ENCODE assay signal across 25 cellular contexts in the genomic region with DNA sequence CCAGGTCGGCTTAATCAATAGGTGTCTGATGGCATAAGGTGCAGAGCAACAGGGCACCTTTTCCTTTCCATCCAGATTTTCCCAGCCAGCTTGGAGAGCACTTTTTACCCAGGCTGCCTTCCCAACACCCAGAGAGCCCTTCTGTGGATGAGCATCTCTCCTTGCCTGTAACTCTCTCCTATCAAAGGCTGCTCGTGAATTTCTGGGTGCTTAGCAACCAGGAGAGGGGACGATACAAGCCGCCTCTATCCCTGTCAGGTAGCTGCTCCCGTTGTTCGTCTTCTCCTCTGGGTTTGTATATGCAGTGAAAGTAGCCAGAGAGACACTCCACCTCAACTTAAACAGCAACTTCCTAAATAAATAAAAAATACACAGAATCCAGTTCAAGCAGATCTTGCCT.
"Had no signal": no experiment of that assay in that cellular context is flagged by ENCODE, and none has a peak within 500 bp of the region (broad histone marks: within the 10 kb centered on the region; RNA-seq: fewer than 3 reads in every experiment).

No MANE protein-coding gene starts in this region.

- H3K27ac Mint-ChIP-seq: effector memory CD8-positive, alpha-beta T cell; immature natural killer cell; naive B cell; natural killer cell treated with Interleukin-12 subunit alpha and Interleukin-12 subunit beta and Interleukin-15 and Interleukin-18, amount 100 ng/mL, for 72 hours; progenitor cell of endocrine pancreas; stimulated activated effector memory CD8-positive, alpha-beta T cell treated with anti-CD3 and anti-CD28 coated beads, Interleukin-12 subunit alpha, Interleukin-12 subunit beta, amount 100 ng/mL, for 72 hours had no signal

- DNase-seq: cortex of kidney; effector memory CD8-positive, alpha-beta T cell; erythroblast; immature natural killer cell; islet precursor cell; kidney glomerular epithelial cell; left colon; left ventricle myocardium superior; lower lobe of right lung; naive B cell; stimulated activated CD4-positive, alpha-beta T cell treated with anti-CD3 and anti-CD28 coated beads, Interleukin-2, amount 100 ng/mL, for 24 hours; stimulated activated CD4-positive, alpha-beta T cell treated with anti-CD3 and anti-CD28 coated beads, Interleukin-4, amount 100 ng/mL, for 24 hours; stimulated activated naive CD4-positive, alpha-beta T cell treated with Interleukin-2 at 50 U/mL for 16 hours; substantia nigra; testis; tibial artery; upper lobe of left lung had no signal

- H3K27me3 ChIP-seq: neutrophil, right atrium auricular region, testis, tibial artery, upper lobe of left lung had no signal

- H3K27ac ChIP-seq: lower lobe of right lung, neutrophil, parathyroid adenoma, testis, upper lobe of left lung had no signal

- ATAC-seq: effector memory CD8-positive, alpha-beta T cell; left colon; left ventricle myocardium superior; lower lobe of right lung; natural killer cell treated with Interleukin-12 subunit alpha and Interleukin-12 subunit beta and Interleukin-15 and Interleukin-18, amount 100 ng/mL, for 72 hours; sciatic nerve; stimulated activated effector memory CD8-positive, alpha-beta T cell treated with anti-CD3 and anti-CD28 coated beads, Interleukin-12 subunit alpha, Interleukin-12 subunit beta, amount 100 ng/mL, for 72 hours had no signal

- H3K36me3 Mint-ChIP-seq: immature natural killer cell; naive B cell; natural killer cell treated with Interleukin-12 subunit alpha and Interleukin-12 subunit beta and Interleukin-15 and Interleukin-18, amount 100 ng/mL, for 72 hours; stimulated activated effector memory CD8-positive, alpha-beta T cell treated with anti-CD3 and anti-CD28 coated beads, Interleukin-12 subunit alpha, Interleukin-12 subunit beta, amount 100 ng/mL, for 72 hours had no signal

- H3K4me3 ChIP-seq: lower lobe of right lung, right atrium auricular region, testis, tibial artery, upper lobe of left lung had no signal

- H3K9me3 Mint-ChIP-seq: effector memory CD8-positive, alpha-beta T cell; immature natural killer cell; natural killer cell treated with Interleukin-12 subunit alpha and Interleukin-12 subunit beta and Interleukin-15 and Interleukin-18, amount 100 ng/mL, for 72 hours; neural crest cell; stimulated activated effector memory CD8-positive, alpha-beta T cell treated with anti-CD3 and anti-CD28 coated beads, Interleukin-12 subunit alpha, Interleukin-12 subunit beta, amount 100 ng/mL, for 72 hours had no signal

- H3K36me3 ChIP-seq: lower lobe of right lung, neutrophil, right atrium auricular region, tibial artery, upper lobe of left lung had no signal

- H3K9ac ChIP-seq: parathyroid adenoma had no signal

- H2AFZ ChIP-seq: parathyroid adenoma had no signal

- H3K4me3 Mint-ChIP-seq: effector memory CD8-positive, alpha-beta T cell; immature natural killer cell; naive B cell; natural killer cell treated with Interleukin-12 subunit alpha and Interleukin-12 subunit beta and Interleukin-15 and Interleukin-18, amount 100 ng/mL, for 72 hours; neural crest cell; stimulated activated effector memory CD8-positive, alpha-beta T cell treated with anti-CD3 and anti-CD28 coated beads, Interleukin-12 subunit alpha, Interleukin-12 subunit beta, amount 100 ng/mL, for 72 hours had no signal

- H3K4me1 ChIP-seq: parathyroid adenoma, upper lobe of left lung had no signal

- H3K9me3 ChIP-seq: lower lobe of right lung, neutrophil, right atrium auricular region, testis, tibial artery, upper lobe of left lung had no signal

- H3K4me1 Mint-ChIP-seq: immature natural killer cell; naive B cell; neural crest cell; stimulated activated effector memory CD8-positive, alpha-beta T cell treated with anti-CD3 and anti-CD28 coated beads, Interleukin-12 subunit alpha, Interleukin-12 subunit beta, amount 100 ng/mL, for 72 hours had no signal
